Comparison of ENCODE assay signal across 9 cellular contexts in the genomic region with DNA sequence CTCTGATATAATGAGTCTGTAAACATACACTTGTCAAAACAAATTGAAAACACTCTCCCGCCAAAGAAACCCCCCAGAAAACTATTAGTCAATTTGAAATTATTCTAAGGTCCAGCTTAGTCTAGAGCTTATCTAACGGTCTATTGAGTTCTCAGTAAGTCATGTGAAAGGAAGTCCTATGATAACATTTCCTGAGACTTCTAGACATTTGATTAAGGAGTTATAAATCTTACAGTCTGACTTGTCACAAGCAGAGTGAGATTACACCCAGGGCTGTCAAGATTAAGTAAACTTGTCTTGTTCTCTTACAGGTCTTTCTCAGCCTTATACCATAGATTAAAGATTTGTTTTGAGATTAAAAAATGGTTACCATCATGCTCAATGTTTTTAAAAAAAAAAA.
A peak's percentile ranks its signal among the peaks of the same experiment; 100 is the strongest.
DNase-seq lines count a peak whose midpoint lies in the region; ATAC-seq and TF ChIP-seq lines count a peak whose summit lies in the region.
"Had no signal": no experiment of that assay in that cellular context is flagged by ENCODE, and none has a peak within 500 bp of the region (broad histone marks: within the 10 kb centered on the region; RNA-seq: fewer than 3 reads in every experiment).

No MANE protein-coding gene starts in this region.

- no peaks in the 10 kb centered on the region for H3K27me3 ChIP-seq in left ventricle myocardium inferior (ENCODE audit: low read depth)
- no peaks in the 10 kb centered on the region for H3K27me3 ChIP-seq in Karpas-422 (ENCODE audit: low read length)
- H3K27me3 ChIP-seq in esophagus (ENCODE audit: control insufficient read depth in 1 of 2, insufficient read depth in 2 of 2, low read length in 2 of 2), result no peaks in the 10 kb centered on the region
- H3K27me3 ChIP-seq in upper lobe of right lung, result no peaks in the 10 kb centered on the region
- H3K27me3 ChIP-seq: MG63 had no signal

- intact Hi-C loops in left ventricle myocardium inferior (cut with micrococcal nuclease) (no loop called here), left ventricle myocardium superior (cut with micrococcal nuclease) (no loop called here), upper lobe of right lung (cut with DNase I) (no loop called here)

- peaks cover 98% of the 10 kb centered on the region for H3K79me2 ChIP-seq in Karpas-422 (ENCODE audit: low read length)

- H3K4me1 ChIP-seq in left ventricle myocardium inferior (peaks cover 34% of the 10 kb centered on the region), Karpas-422 (ENCODE audit: low read length) (peaks cover 78% of the 10 kb centered on the region), esophagus (ENCODE audit: control insufficient read depth in 2 of 2, insufficient read depth in 2 of 2, low read length in 1 of 2) (no peaks in the 10 kb centered on the region), upper lobe of right lung (no peaks in the 10 kb centered on the region)

- H3K27ac ChIP-seq in left ventricle myocardium inferior (replicated peaks) (peak overlapping the region; percentile 78), Karpas-422 (ENCODE audit: low read length) (peak overlapping the region; percentile 45; the same call in 1 of the 2 replicates), esophagus (ENCODE audit: low read depth in 2 of 2, low read length in 1 of 2) (peak overlapping the region; percentile 50 to 82), upper lobe of right lung (peak overlapping the region; percentile 25)

- 68 to 72% methylated on average over 2 of the region's 2 CpGs for WGBS in esophagus, 2 donors

- H3K36me3 ChIP-seq in left ventricle myocardium inferior (no peaks in the 10 kb centered on the region), Karpas-422 (ENCODE audit: insufficient read depth, low read length) (peaks cover 35% of the 10 kb centered on the region; the same call in 1 of the 2 replicates), esophagus (ENCODE audit: control insufficient read depth in 2 of 2, insufficient read depth in 2 of 2, low read length in 1 of 2) (peaks cover 0 to 2% of the 10 kb centered on the region in 2 donors), upper lobe of right lung (no peaks in the 10 kb centered on the region)
- H3K36me3 ChIP-seq: MG63 had no signal

- H2AFZ ChIP-seq in Karpas-422 (ENCODE audit: low read length), result no peak overlapping the region

- peak overlapping the region; percentile 57 for H3K4me3 ChIP-seq in left ventricle myocardium inferior
- no peak overlapping the region for H3K4me3 ChIP-seq in Karpas-422 (ENCODE audit: low read length)
- H3K4me3 ChIP-seq in esophagus (ENCODE audit: low read depth in 1 of 2, low read length in 2 of 2), result no peak overlapping the region
- peak overlapping the region; percentile 29 for H3K4me3 ChIP-seq in upper lobe of right lung
- H3K4me3 ChIP-seq: MG63 had no signal

- H3K9ac ChIP-seq in Karpas-422 (ENCODE audit: low read length), result no peak overlapping the region

- ATAC-seq in left ventricle myocardium superior, result no peak
- ATAC-seq in upper lobe of right lung, result peak; percentile 51
- ATAC-seq in HG03432 (IDR thresholded peaks at IDR 0.05; ENCODE audit: unreplicated experiment), result no peak
- no peak for ATAC-seq in GM21367 (IDR thresholded peaks at IDR 0.05; ENCODE audit: unreplicated experiment)

- TF ChIP-seq CTCF in left ventricle myocardium inferior (IDR thresholded peaks at IDR 0.05; ENCODE audit: borderline replicate concordance) (no peak), upper lobe of right lung (IDR thresholded peaks at IDR 0.05) (no peak)

- H3K4me2 ChIP-seq in Karpas-422 (ENCODE audit: low read depth, low read length, poor library complexity, severe bottlenecking), result peak overlapping the region; percentile 27

- H4K20me1 ChIP-seq in Karpas-422 (ENCODE audit: insufficient read depth, low read depth, low read length), result peaks cover 14% of the 10 kb centered on the region; the same call in 1 of the 2 replicates

- H3K9me3 ChIP-seq in left ventricle myocardium inferior (replicated peaks) (no peaks in the 10 kb centered on the region), Karpas-422 (ENCODE audit: low read length) (no peaks in the 10 kb centered on the region), esophagus (ENCODE audit: control insufficient read depth in 2 of 2, insufficient read depth in 1 of 2, low read depth in 1 of 2, low read length in 1 of 2) (no peaks in the 10 kb centered on the region), upper lobe of right lung (no peaks in the 10 kb centered on the region)
- H3K9me3 ChIP-seq: MG63 had no signal

- no peaks in the 10 kb centered on the region for H3K9me2 ChIP-seq in Karpas-422 (replicated peaks; ENCODE audit: insufficient read depth, low read length)

- DNase-seq in left ventricle myocardium inferior (no peak), left ventricle myocardium superior (no peak), Karpas-422 (no peak), upper lobe of right lung (no peak), islet precursor cell (no peak)

Comparison
In these comparisons a context has a peak if more than half of its experiments do, and no peak if none do; other contexts are left out.
1. H3K27ac ChIP-seq: peak in every context shown above with its lines; median percentile 78 in left ventricle myocardium inferior; 66 in esophagus; 45 in Karpas-422; 25 in upper lobe of right lung.
2. H3K4me3 ChIP-seq: peak in left ventricle myocardium inferior (single experiment) and upper lobe of right lung (single experiment); none in Karpas-422 (single experiment) and esophagus (0 of 2).